ENCODE assay signal across 12 cellular contexts in the genomic region with DNA sequence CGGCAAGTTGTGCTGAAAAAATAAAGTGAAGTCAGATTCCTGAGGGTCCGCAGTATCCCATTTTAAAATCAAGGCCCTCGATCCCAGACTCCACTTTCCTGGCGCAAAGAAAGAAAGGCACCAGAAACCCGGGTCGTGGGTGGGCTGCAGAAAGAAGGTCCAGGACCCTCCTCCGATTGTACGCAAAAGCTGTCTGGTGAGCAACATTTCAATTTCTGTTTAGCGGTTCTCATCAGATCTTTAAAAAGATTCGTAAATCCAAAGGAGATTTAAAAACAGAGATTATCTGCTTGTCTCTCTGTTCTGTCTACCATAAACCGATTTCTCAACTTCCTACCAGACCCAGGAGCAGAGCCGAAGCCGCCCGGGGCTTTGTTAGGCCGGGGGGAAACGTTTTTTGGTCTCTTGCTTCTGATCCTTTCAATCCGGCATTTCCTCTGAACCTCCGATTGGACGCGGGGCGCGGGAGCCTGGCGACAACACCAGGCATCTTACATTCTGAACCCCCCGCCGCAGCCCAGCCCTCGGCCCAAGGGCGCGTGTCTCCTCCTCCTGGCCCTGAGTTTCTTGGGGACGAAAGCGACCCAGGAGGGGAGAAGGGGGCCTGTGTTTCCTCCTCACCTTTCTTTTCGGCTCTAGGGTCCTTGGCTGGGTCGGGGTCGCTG. TPM values are rescaled to one million over a fixed set of nuclear protein-coding genes. Genes with fewer than 3 reads are reported as not detected.
DNase-seq lines count a peak whose midpoint lies in the region; FAIRE-seq and TF ChIP-seq lines count a peak whose summit lies in the region.
"Had no signal": no experiment of that assay in that cellular context is flagged by ENCODE, and none has a peak within 500 bp of the region (broad histone marks: within the 10 kb centered on the region; RNA-seq: fewer than 3 reads in every experiment).

No MANE protein-coding gene starts in this region.

- peaks cover 89 to 98% of the 10 kb centered on the region in 2 experiments for H3K27me3 ChIP-seq in endothelial cell of umbilical vein (ENCODE audit: control insufficient read depth in 2 of 2, insufficient read depth in 2 of 2, low read length in 2 of 2)
- peaks cover 97% of the 10 kb centered on the region for H3K27me3 ChIP-seq in skeletal muscle satellite cell (ENCODE audit: control insufficient read depth, insufficient read depth, low read length)

- H3K9ac ChIP-seq in endothelial cell of umbilical vein (replicated peaks; ENCODE audit: extremely low read depth, insufficient read depth, low read length) (no peak overlapping the region), skeletal muscle satellite cell (ENCODE audit: low read depth, low read length) (no peak overlapping the region)

- POLR2A ChIA-PET in endothelial cell of umbilical vein (lab: Charles Lee) = no interaction called here

- no peak overlapping the region for H2AFZ ChIP-seq in endothelial cell of umbilical vein (ENCODE audit: low read depth, low read length)

- no peaks in the 10 kb centered on the region for H4K20me1 ChIP-seq in endothelial cell of umbilical vein (replicated peaks; ENCODE audit: control insufficient read depth, extremely low read depth, insufficient read depth, low read length)

- peak overlapping the region; percentile 59 for H3K4me3 Mint-ChIP-seq in activated T-cell treated with anti-CD3 and anti-CD28 coated beads, Interleukin-2, amount 50 U/mL, for 24 hours

- TF ChIP-seq POLR2A in endothelial cell of umbilical vein (IDR thresholded peaks at IDR 0.05; ENCODE audit: low read depth, low read length) = no peak

- H3K36me3 ChIP-seq in endothelial cell of umbilical vein (ENCODE audit: control insufficient read depth in 2 of 2, extremely low read depth in 1 of 2, insufficient read depth in 2 of 2, low read length in 2 of 2) (no peaks in the 10 kb centered on the region), skeletal muscle satellite cell (ENCODE audit: insufficient read depth, low read length) (no peaks in the 10 kb centered on the region)
- H3K36me3 ChIP-seq: prostate gland had no signal

- no peak overlapping the region for H3K27ac ChIP-seq in endothelial cell of umbilical vein (ENCODE audit: insufficient read depth, low read depth, low read length)
- H3K27ac ChIP-seq: C4-2B, prostate gland had no signal

- DNase-seq in activated T-cell treated with anti-CD3 and anti-CD28 coated beads, Interleukin-2, amount 50 U/mL, for 24 hours = no peak
- DNase-seq in activated T-cell treated with anti-CD3 and anti-CD28 coated beads, Interleukin-2, amount 50 U/mL, for 1 hour = no peak
- DNase-seq in NCI-H2171 treated with DMSO at 0.1 percent for 48 hours (lab: John Stamatoyannopoulos, UW) (peak; percentile 23), endothelial cell of umbilical vein (ENCODE audit: low read depth, low spot score) (no peak), foreskin melanocyte (no peak), OCI-M1 (lab: John Stamatoyannopoulos, UW) (no peak), NCI-H1694 (lab: John Stamatoyannopoulos, UW) (no peak)

- no peak for TF ChIP-seq CTCF in endothelial cell of umbilical vein (IDR thresholded peaks at IDR 0.05; ENCODE audit: extremely low read depth in 1 of 2, insufficient read depth in 1 of 2, low read depth in 1 of 2, low read length in 2 of 2)

- H3K4me1 ChIP-seq in endothelial cell of umbilical vein (ENCODE audit: control insufficient read depth, extremely low read depth, insufficient read depth, low read length) (peaks cover 12% of the 10 kb centered on the region), skeletal muscle satellite cell (ENCODE audit: control insufficient read depth, insufficient read depth, low read length) (peaks cover 23% of the 10 kb centered on the region)

- H3K27me3 Mint-ChIP-seq in activated T-cell treated with anti-CD3 and anti-CD28 coated beads, Interleukin-2, amount 50 U/mL, for 24 hours = peaks cover 96% of the 10 kb centered on the region

- CTCF ChIA-PET in endothelial cell of umbilical vein (lab: Charles Lee) = interaction anchor here (0.7 kb wide), 1 partner anchor 9 kb away, joined by 4 read pairs; no protein-coding TSS in a partner anchor

- H3K9me3 Mint-ChIP-seq in activated T-cell treated with anti-CD3 and anti-CD28 coated beads, Interleukin-2, amount 50 U/mL, for 24 hours = no peaks in the 10 kb centered on the region

- dilution Hi-C loops in endothelial cell of umbilical vein (cut with MboI; ENCODE audit: extremely low pct_ligation_motif_present, low sequenced_read_pairs) = no loop called here

- BruUV-seq in endothelial cell of umbilical vein (replicated peaks; lab: Mats Ljungman, UMichigan) = no TSS peak

- H3K9me3 ChIP-seq in endothelial cell of umbilical vein (replicated peaks; ENCODE audit: control insufficient read depth, insufficient read depth, low read length) = no peaks in the 10 kb centered on the region
- H3K9me3 ChIP-seq in skeletal muscle satellite cell (replicated peaks; ENCODE audit: low read length) = no peaks in the 10 kb centered on the region
- H3K9me3 ChIP-seq: prostate gland had no signal

- peak; percentile 42 for FAIRE-seq in endothelial cell of umbilical vein (lab: Jason Lieb, UNC)
- FAIRE-seq: GM12878 had no signal

- peaks cover 55% of the 10 kb centered on the region for H3K4me1 Mint-ChIP-seq in activated T-cell treated with anti-CD3 and anti-CD28 coated beads, Interleukin-2, amount 50 U/mL, for 24 hours (ENCODE audit: low read depth)

- no peaks in the 10 kb centered on the region for H3K9me1 ChIP-seq in endothelial cell of umbilical vein (replicated peaks; ENCODE audit: control insufficient read depth, extremely low read depth, insufficient read depth, low read length)

- intact Hi-C loops in endothelial cell of umbilical vein (cut with micrococcal nuclease) = loop anchor here (5.0 kb wide), 1 partner anchor 48 kb away; no protein-coding TSS in a partner anchor

- peak overlapping the region; percentile 47 for H3K27ac Mint-ChIP-seq in activated T-cell treated with anti-CD3 and anti-CD28 coated beads, Interleukin-2, amount 50 U/mL, for 24 hours

- H3K36me3 Mint-ChIP-seq in activated T-cell treated with anti-CD3 and anti-CD28 coated beads, Interleukin-2, amount 50 U/mL, for 24 hours (ENCODE audit: low read depth) = no peaks in the 10 kb centered on the region

- H3K79me2 ChIP-seq in endothelial cell of umbilical vein (ENCODE audit: control insufficient read depth, insufficient read depth, low read length) = no peaks in the 10 kb centered on the region

- H3K4me2 ChIP-seq in endothelial cell of umbilical vein (ENCODE audit: insufficient read depth, low read length) (no peak overlapping the region), skeletal muscle satellite cell (ENCODE audit: low read length) (peak overlapping the region; percentile 79)

- H3K4me3 ChIP-seq in endothelial cell of umbilical vein (replicated peaks in 1 of 3; ENCODE audit: insufficient read depth in 1 of 3, low read depth in 1 of 3, low read length in 3 of 3) = no peak overlapping the region
- no peak overlapping the region for H3K4me3 ChIP-seq in skeletal muscle satellite cell (ENCODE audit: low read length)
- H3K4me3 ChIP-seq: GM12878, prostate gland had no signal

TF ChIP-seq in endothelial cell of umbilical vein, 7 proteins besides CTCF, POLR2A, EP300 and RAD21:
- no peak for TF ChIP-seq MYC (IDR thresholded peaks at IDR 0.05; ENCODE audit: low read depth, low read length)
- TF ChIP-seq FOS (IDR thresholded peaks at IDR 0.05; ENCODE audit: borderline replicate concordance, insufficient read depth, low read length) = no peak
- no peak for TF ChIP-seq GATA2 (IDR thresholded peaks at IDR 0.05; ENCODE audit: insufficient read depth, insufficient read length, low read depth, low read length)
- TF ChIP-seq EZH2 (IDR thresholded peaks at IDR 0.05; ENCODE audit: borderline replicate concordance, low read depth, low read length, severe bottlenecking) = peak; percentile 94
TF ChIP-seq in endothelial cell of umbilical vein: peak in this region for 1.

RNA-seq across cellular contexts. Expression of a gene that starts 0.7 kb away (rescaled TPM):
- total RNA-seq in endothelial cell of umbilical vein = not detected in 2 replicates
- polyA plus RNA-seq in endothelial cell of umbilical vein = 0.29 TPM in 1 of 2 replicates, not detected in the other
- 0.04 TPM in 1 of 2 replicates, not detected in the other for polyA plus RNA-seq in endothelial cell of umbilical vein (2011; cell fraction: cytosol; rRNA removed)
- polyA plus RNA-seq in endothelial cell of umbilical vein (2011; cell fraction: nucleus; rRNA removed) = not detected in 2 replicates
- polyA plus RNA-seq in endothelial cell of umbilical vein (2012) = not detected in 2 replicates
- not detected in 2 replicates for polyA minus RNA-seq in endothelial cell of umbilical vein
- polyA minus RNA-seq in endothelial cell of umbilical vein (2011; cell fraction: cytosol; rRNA and poly(A)+ RNA removed) = not detected
- not detected in 2 replicates for polyA minus RNA-seq in endothelial cell of umbilical vein (2011; cell fraction: nucleus; rRNA and poly(A)+ RNA removed)
- not detected in 2 replicates for total RNA-seq in skeletal muscle satellite cell (2012; rRNA removed)
- total RNA-seq: GM12878, NCI-H460, prostate gland had no signal
